ENCODE assay signal across 16 cellular contexts in the genomic region with DNA sequence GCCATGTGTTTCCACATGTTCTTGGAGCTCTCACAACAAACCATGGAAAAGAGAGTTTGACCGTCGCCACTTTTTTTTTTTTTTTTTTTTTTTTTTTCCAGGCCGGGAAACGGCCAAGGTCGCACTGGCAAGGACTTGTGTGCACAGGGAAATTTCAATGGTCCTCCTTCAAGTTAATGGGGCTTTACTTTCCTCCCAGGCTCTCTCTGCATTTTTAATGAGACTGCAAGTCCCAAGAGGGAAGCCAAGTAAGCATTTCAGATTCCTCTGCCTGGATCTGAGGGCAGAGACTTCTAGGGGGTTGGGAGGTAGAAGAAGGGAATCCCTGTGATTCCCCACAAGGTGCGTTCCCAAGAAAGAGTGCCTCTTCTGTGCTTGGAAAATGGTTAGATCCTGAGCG.
DNase-seq lines count a peak whose midpoint lies in the region; ATAC-seq, FAIRE-seq and TF ChIP-seq lines count a peak whose summit lies in the region.
"Had no signal": no experiment of that assay in that cellular context is flagged by ENCODE, and none has a peak within 500 bp of the region (broad histone marks: within the 10 kb centered on the region; RNA-seq: fewer than 3 reads in every experiment).

No MANE protein-coding gene starts in this region.

- 79% methylated on average over 2 of the region's 7 CpGs; no CpG with 5 or more reads in 1 of the 2 experiments for WGBS in H1 (ENCODE audit: extremely low coverage in 1 of 2, insufficient coverage in 1 of 2, insufficient read length in 1 of 2, insufficient replicate concordance in 2 of 2, low coverage in 1 of 2, low lambda C conversion rate in 2 of 2, missing lambda C conversion rate in 1 of 2), 2 experiments

- no peaks in the 10 kb centered on the region for H3K9me2 ChIP-seq in HCT116 (ENCODE audit: insufficient read depth)

- no peak overlapping the region for H2BK12ac ChIP-seq in H1 (ENCODE audit: low read depth, low read length)

- no peak for ATAC-seq in HCT116
- ATAC-seq in HG03025 (IDR thresholded peaks at IDR 0.05; ENCODE audit: low FRiP score, unreplicated experiment) = no peak
- ATAC-seq: GM12878 had no signal

- H3K9me3 ChIP-seq in HCT116 (ENCODE audit: control insufficient read depth in 1 of 2, insufficient read depth in 1 of 2, low read depth in 1 of 2, low read length in 2 of 2) = no peaks in the 10 kb centered on the region
- no peaks in the 10 kb centered on the region for H3K9me3 ChIP-seq in H1 (ENCODE audit: insufficient read depth in 2 of 2, low read depth in 1 of 2, low read length in 1 of 2)
- H3K9me3 ChIP-seq: A549, Caco-2 had no signal

- BruUV-seq in HCT116 (replicated peaks; lab: Mats Ljungman, UMichigan) = no TSS peak

- TF ChIP-seq POLR2A in HCT116 (IDR thresholded peaks at IDR 0.05; ENCODE audit: borderline replicate concordance, extremely low read depth, insufficient read depth, insufficient read length) = no peak
- no peak for TF ChIP-seq POLR2A in H1 (IDR thresholded peaks at IDR 0.05; ENCODE audit: control extremely low read depth in 1 of 2, low read depth in 2 of 2, low read length in 2 of 2)

- no peak overlapping the region for H2BK120ac ChIP-seq in H1 (replicated peaks; ENCODE audit: low read depth, low read length)

- H3K79me2 ChIP-seq in HCT116 (ENCODE audit: insufficient read depth, low read length) (no peaks in the 10 kb centered on the region), H1 (ENCODE audit: control insufficient read depth in 1 of 2, insufficient read depth in 2 of 2, low read length in 2 of 2) (no peaks in the 10 kb centered on the region)

- POLR2A ChIA-PET in HCT116 (lab: Charles Lee) (no interaction called here), H1 (lab: Charles Lee; ENCODE audit: partially characterized antibody) (no interaction called here)

- H3K9ac ChIP-seq in HCT116 (ENCODE audit: low read length) (no peak overlapping the region), H1 (replicated peaks in 1 of 4; ENCODE audit: extremely low read depth in 1 of 4, low read depth in 3 of 4, low read length in 3 of 4) (no peak overlapping the region)
- H3K9ac ChIP-seq: BLaER1, GM23248 had no signal

- H3K36me3 ChIP-seq in HCT116 (ENCODE audit: control insufficient read depth in 1 of 2, insufficient read depth in 2 of 2, low read length in 2 of 2) (no peaks in the 10 kb centered on the region), H1 (ENCODE audit: control insufficient read depth in 2 of 4, insufficient read depth in 4 of 4, low read length in 3 of 4) (no peaks in the 10 kb centered on the region)
- H3K36me3 ChIP-seq: BLaER1 had no signal

- peaks cover 56% of the 10 kb centered on the region for H3K27me3 ChIP-seq in HCT116 (ENCODE audit: insufficient read depth, low read length)
- H3K27me3 ChIP-seq in H1 (replicated peaks in 1 of 4; ENCODE audit: control insufficient read depth in 3 of 4, extremely low read depth in 1 of 4, insufficient read depth in 3 of 4, low read length in 3 of 4) = no peaks in the 10 kb centered on the region
- H3K27me3 ChIP-seq: BLaER1 had no signal

- H2AFZ ChIP-seq in HCT116 (ENCODE audit: low read depth, low read length, poor library complexity, severe bottlenecking) = no peak overlapping the region
- H2AFZ ChIP-seq in H1 (ENCODE audit: low read length) = no peak overlapping the region
- H2AFZ ChIP-seq: GM23248 had no signal

- no peak overlapping the region for H3K18ac ChIP-seq in H1 (ENCODE audit: extremely low read depth, low read length)

- H2BK5ac ChIP-seq in H1 (ENCODE audit: low read depth, low read length) = no peak overlapping the region

- H3K4ac ChIP-seq in H1 (replicated peaks; ENCODE audit: insufficient read length, low read depth, low read length) = no peak overlapping the region

- no peak overlapping the region for H3K27ac ChIP-seq in HCT116 (ENCODE audit: low read depth, low read length)
- no peak overlapping the region for H3K27ac ChIP-seq in H1 (ENCODE audit: low read depth, low read length)
- H3K27ac ChIP-seq: A549, BLaER1, GM23248 had no signal

- TF ChIP-seq RAD21 in HCT116 (IDR thresholded peaks at IDR 0.05; ENCODE audit: low read depth) = no peak
- no peak for TF ChIP-seq RAD21 in H1 (IDR thresholded peaks at IDR 0.05 in 1 of 2, conservative IDR thresholded peaks at IDR 0.05 in 1 of 2; ENCODE audit: low read depth in 2 of 2, low read length in 2 of 2)

- no peak for FAIRE-seq in H1 (lab: Jason Lieb, UNC)
- FAIRE-seq: A549, GM12878, GM18507, HepG2, HTR-8/SVneo had no signal

- H3K56ac ChIP-seq in H1 (replicated peaks; ENCODE audit: insufficient read length, low read depth, low read length) = no peak overlapping the region

- H4K20me1 ChIP-seq in HCT116 (ENCODE audit: insufficient read depth) (no peaks in the 10 kb centered on the region), H1 (replicated peaks in 1 of 2; ENCODE audit: control insufficient read depth in 1 of 2, insufficient read depth in 2 of 2, low read length in 2 of 2) (no peaks in the 10 kb centered on the region)
- H4K20me1 ChIP-seq: BLaER1 had no signal

- RAD21 ChIA-PET in HCT116 (lab: Charles Lee; ENCODE audit: low non-redundant PET in 1 of 2, low total read pairs in 2 of 2, uncharacterized antibody in 2 of 2, unreplicated experiment in 2 of 2) = no interaction called here

- H3K14ac ChIP-seq in H1 (ENCODE audit: insufficient read length) = no peak overlapping the region

- DNase-seq in Ammon's horn (ENCODE audit: low spot score) = peak; percentile 27
- no peak for DNase-seq in HCT116 (ENCODE audit: low read depth, low spot score)
- no peak for DNase-seq in H1 (ENCODE audit: low read depth in 1 of 2, low spot score in 2 of 2)
- peak; percentile 29 for DNase-seq in midbrain (lab: John Stamatoyannopoulos, UW)
- no peak for DNase-seq in GF-D8 (lab: John Stamatoyannopoulos, UW)
- DNase-seq: Caco-2; CD8-positive, alpha-beta memory T cell; H9 had no signal

- no peaks in the 10 kb centered on the region for H3K79me1 ChIP-seq in H1 (ENCODE audit: low read depth, low read length)

- H3K4me1 ChIP-seq in HCT116 (ENCODE audit: control insufficient read depth in 1 of 2, insufficient read depth in 2 of 2, low read length in 2 of 2) (no peaks in the 10 kb centered on the region), H1 (replicated peaks in 1 of 4; ENCODE audit: control insufficient read depth in 3 of 4, insufficient read depth in 4 of 4, low read length in 3 of 4) (no peaks in the 10 kb centered on the region)
- H3K4me1 ChIP-seq: A549, BLaER1 had no signal

- H2BK15ac ChIP-seq in H1 (ENCODE audit: low read length) = 0 out of 2 replicates have a peak overlapping the region, but pooled peaks have one; percentile 32

- H3K23me2 ChIP-seq in H1 (ENCODE audit: low read depth, low read length) = no peaks in the 10 kb centered on the region; the same call in 1 of the 2 replicates

- H2BK20ac ChIP-seq in H1 (ENCODE audit: low read length) = no peak overlapping the region

- H4K8ac ChIP-seq in H1 (ENCODE audit: extremely low read depth, insufficient read depth, low read length) = no peak overlapping the region

- H4K5ac ChIP-seq in H1 (ENCODE audit: insufficient read length, low read depth, low read length) = no peak overlapping the region

- H3K4me3 ChIP-seq in HCT116 (replicated peaks in 1 of 2; ENCODE audit: low read depth in 1 of 2, low read length in 2 of 2) (no peak overlapping the region), H1 (ENCODE audit: extremely low read depth in 1 of 4, insufficient read depth in 2 of 4, low read depth in 3 of 4, low read length in 4 of 4) (no peak overlapping the region)
- H3K4me3 ChIP-seq: A549, BLaER1, GM12878, GM23248 had no signal

- intact Hi-C loops in HCT116 (cut with micrococcal nuclease) = no loop called here

- TF ChIP-seq EP300 in H1 (IDR thresholded peaks at IDR 0.05; ENCODE audit: borderline replicate concordance in 1 of 2, low read depth in 2 of 2, low read length in 2 of 2) = no peak

- no peak overlapping the region for H4K91ac ChIP-seq in H1 (replicated peaks; ENCODE audit: insufficient read length, low read length)

- CTCF ChIA-PET in HCT116 (lab: Charles Lee) = interaction anchor here (1.9 to 3.5 kb wide), 6 partner anchors 8 to 1182 kb away, joined by 9 to 48 read pairs (median 22); no protein-coding TSS in a partner anchor
- CTCF ChIA-PET in H1 (lab: Charles Lee; ENCODE audit: partially characterized antibody) = interaction anchor here (0.8 to 7.5 kb wide), 47 partner anchors 9 to 1183 kb away, joined by 3 to 140 read pairs (median 6); partner anchors contain the start of gene CDH13

- no peak overlapping the region for H2AK5ac ChIP-seq in H1 (ENCODE audit: low read depth, low read length)

- no peak overlapping the region for H3K4me2 ChIP-seq in HCT116 (ENCODE audit: low read length)
- no peak overlapping the region for H3K4me2 ChIP-seq in H1 (ENCODE audit: insufficient read depth in 1 of 2, low read depth in 2 of 2, low read length in 2 of 2)
- H3K4me2 ChIP-seq: A549, BLaER1 had no signal

- TF ChIP-seq CTCF in HCT116 (IDR thresholded peaks at IDR 0.05 in 2 of 3, conservative IDR thresholded peaks at IDR 0.05 in 1 of 3; ENCODE audit: borderline replicate concordance in 1 of 3, insufficient read depth in 1 of 3, low read depth in 2 of 3, low read length in 2 of 3) (no peak), H1 (IDR thresholded peaks at IDR 0.05; ENCODE audit: control extremely low read depth in 1 of 3, insufficient read depth in 1 of 3, low read depth in 1 of 3, low read length in 3 of 3) (no peak)

- H3K23ac ChIP-seq in H1 (ENCODE audit: insufficient read length) = no peak overlapping the region

TF ChIP-seq in HCT116, 20 proteins besides CTCF, POLR2A, EP300 and RAD21:
- 0 out of 2 replicates have a peak, but pooled peaks have one; percentile 45 for TF ChIP-seq EZH2phosphoT487 (IDR thresholded peaks at IDR 0.05; ENCODE audit: borderline replicate concordance)
- TF ChIP-seq JUND (IDR thresholded peaks at IDR 0.05) = no peak

TF ChIP-seq in H1, 55 proteins besides CTCF, POLR2A, EP300 and RAD21 (continues in another document):
- no peak for TF ChIP-seq KDM1A (IDR thresholded peaks at IDR 0.05; ENCODE audit: borderline replicate concordance, low read length)
- no peak for TF ChIP-seq MAFK (IDR thresholded peaks at IDR 0.05; ENCODE audit: low read depth, low read length)
- TF ChIP-seq CHD1 (IDR thresholded peaks at IDR 0.05; ENCODE audit: low read depth, low read length) = no peak
- no peak for TF ChIP-seq ASH2L (IDR thresholded peaks at IDR 0.05; ENCODE audit: low read length)
- no peak for TF ChIP-seq CEBPB (IDR thresholded peaks at IDR 0.05; ENCODE audit: low read depth, low read length)
- no peak for TF ChIP-seq TBP (IDR thresholded peaks at IDR 0.05; ENCODE audit: low read depth, low read length)

Comparison
In these comparisons a context has a peak if more than half of its experiments do, and no peak if none do; other contexts are left out.
1. DNase-seq: peak in Ammon's horn (single experiment) and midbrain (single experiment); none in HCT116 (single experiment), H1 (0 of 2) and GF-D8 (single experiment).